In genomic region chr15:78380143-78380542, GRCh38 we compare ENCODE assay signal across 3 cellular contexts.
TF ChIP-seq lines count a peak whose summit lies in the region.

No MANE protein-coding gene starts in this region.

TF ChIP-seq in WTC11, 78 proteins besides CTCF, POLR2A, EP300 and RAD21:
- TF ChIP-seq ZNF317 (CRISPR knock-in tag; IDR thresholded peaks at IDR 0.05; ENCODE audit: borderline replicate concordance, low read depth), result peak; percentile 83

TF ChIP-seq in K562, 482 proteins besides CTCF, POLR2A, EP300 and RAD21:
- peak; percentile 48 for TF ChIP-seq ZNF507 (tag; conservative IDR thresholded peaks at IDR 0.05)
TF ChIP-seq in K562: peak in this region for 1; not testable (repeated sequence) for 481.

TF ChIP-seq in HepG2, 621 proteins besides CTCF, POLR2A, EP300 and RAD21:
- TF ChIP-seq ZNF317 (CRISPR knock-in tag; IDR thresholded peaks at IDR 0.05), result peak; percentile 51; the same call in 1 of the 2 replicates
